In the genomic region with DNA sequence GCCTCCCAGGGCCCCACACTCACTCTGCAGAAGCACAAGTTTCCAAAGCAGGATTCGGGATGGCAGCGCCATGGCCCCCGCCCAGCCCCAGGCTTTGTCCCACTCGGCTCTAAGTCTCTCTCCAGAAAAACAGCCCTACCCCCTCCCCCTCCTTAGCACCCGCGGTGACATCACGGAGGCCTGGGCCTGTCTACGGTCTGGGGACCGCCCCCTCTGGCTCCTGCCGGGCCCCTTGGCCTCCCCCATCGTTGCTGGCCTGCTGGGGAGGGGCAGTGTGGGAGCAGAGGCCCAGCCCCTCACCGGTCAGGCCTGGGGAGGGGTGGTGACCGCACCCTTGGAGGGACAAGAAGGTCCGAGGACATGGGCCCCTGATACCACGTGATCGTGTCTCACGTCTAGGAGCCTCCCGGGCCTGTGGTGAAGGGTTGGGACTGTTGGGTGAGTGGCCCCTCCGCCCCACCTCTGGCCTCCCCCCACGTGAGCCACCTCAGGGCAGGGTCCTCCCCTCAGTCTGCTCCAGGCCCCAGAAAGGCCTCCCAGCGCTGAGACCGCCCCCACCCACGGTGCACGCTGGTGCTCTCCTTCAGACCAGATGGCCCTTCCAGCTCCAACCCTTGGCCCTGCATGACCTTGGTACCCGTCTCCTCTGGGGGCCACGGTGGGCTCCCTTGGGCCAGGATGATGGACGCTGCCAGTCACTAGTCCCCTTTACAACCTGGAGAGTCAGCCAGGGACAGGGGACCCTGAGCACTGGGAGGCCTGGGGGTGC, we compare ENCODE assay signal across 9 cellular contexts. TPM values are rescaled to one million over a fixed set of nuclear protein-coding genes. Genes with fewer than 3 reads are reported as not detected.
A peak's percentile ranks its signal among the peaks of the same experiment; 100 is the strongest.
DNase-seq lines count a peak whose midpoint lies in the region; ATAC-seq and TF ChIP-seq lines count a peak whose summit lies in the region.
"Had no signal": no experiment of that assay in that cellular context is flagged by ENCODE, and none has a peak within 500 bp of the region (broad histone marks: within the 10 kb centered on the region; RNA-seq: fewer than 3 reads in every experiment).

A gene with protein sequence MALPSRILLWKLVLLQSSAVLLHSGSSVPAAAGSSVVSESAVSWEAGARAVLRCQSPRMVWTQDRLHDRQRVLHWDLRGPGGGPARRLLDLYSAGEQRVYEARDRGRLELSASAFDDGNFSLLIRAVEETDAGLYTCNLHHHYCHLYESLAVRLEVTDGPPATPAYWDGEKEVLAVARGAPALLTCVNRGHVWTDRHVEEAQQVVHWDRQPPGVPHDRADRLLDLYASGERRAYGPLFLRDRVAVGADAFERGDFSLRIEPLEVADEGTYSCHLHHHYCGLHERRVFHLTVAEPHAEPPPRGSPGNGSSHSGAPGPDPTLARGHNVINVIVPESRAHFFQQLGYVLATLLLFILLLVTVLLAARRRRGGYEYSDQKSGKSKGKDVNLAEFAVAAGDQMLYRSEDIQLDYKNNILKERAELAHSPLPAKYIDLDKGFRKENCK (minus strand): TSS at position 123 of the 769 bp plus-strand sequence. CDS start 51 bp downstream, at position 72.

- TF ChIP-seq POLR2A in gastrocnemius medialis (IDR thresholded peaks at IDR 0.05): peak; percentile 12 to 37

- H3K27me3 ChIP-seq in iPS DF 6.9 (ENCODE audit: control insufficient read depth, insufficient read depth, low read length): peaks cover 3% of the 10 kb centered on the region; the same call in 1 of the 2 replicates
- H3K27me3 ChIP-seq in gastrocnemius medialis: peaks cover 29 to 46% (median 42%) of the 10 kb centered on the region in 3 donors
- H3K27me3 ChIP-seq in HAP-1 (ENCODE audit: low read depth): peaks cover 13% of the 10 kb centered on the region

- H3K4me3 ChIP-seq in iPS DF 6.9 (ENCODE audit: low read length) (peak within 1 kb of the TSS; percentile 43; the same call in 1 of the 2 replicates), gastrocnemius medialis (peak within 1 kb of the TSS; percentile 32 to 54 (median 50)), HAP-1 (no peak within 1 kb of the TSS)

- WGBS in iPS DF 6.9 (ENCODE audit: insufficient coverage, insufficient read length): no CpG with 5 or more reads among the region's 27 CpGs

- no peak within 1 kb of the TSS for H3K4me3 Mint-ChIP-seq in activated naive CD8-positive, alpha-beta T cell treated with anti-CD3 and anti-CD28 coated beads, Interleukin-2, amount 50 U/mL, for 24 hours
- H3K4me3 Mint-ChIP-seq: central memory CD8-positive, alpha-beta T cell had no signal

- intact Hi-C loops in gastrocnemius medialis (cut with DNase I; ENCODE audit: low total_unique reads): no loop called here

- no peaks in the 10 kb centered on the region for H3K9me3 Mint-ChIP-seq in activated naive CD8-positive, alpha-beta T cell treated with anti-CD3 and anti-CD28 coated beads, Interleukin-2, amount 50 U/mL, for 24 hours
- H3K9me3 Mint-ChIP-seq: central memory CD8-positive, alpha-beta T cell had no signal

- H3K4me1 ChIP-seq in iPS DF 6.9 (ENCODE audit: control insufficient read depth, insufficient read depth, low read length) (peaks cover 16% of the 10 kb centered on the region), gastrocnemius medialis (peaks cover 9 to 44% of the 10 kb centered on the region in 2 donors), HAP-1 (peaks cover 6% of the 10 kb centered on the region)

- peaks cover 11% of the 10 kb centered on the region for H3K27me3 Mint-ChIP-seq in activated naive CD8-positive, alpha-beta T cell treated with anti-CD3 and anti-CD28 coated beads, Interleukin-2, amount 50 U/mL, for 24 hours

- H3K27ac ChIP-seq in iPS DF 6.9 (ENCODE audit: low read length) (no peak within 1 kb of the TSS), gastrocnemius medialis (peak within 1 kb of the TSS; percentile 65 to 80 (median 72))

- no peak for TF ChIP-seq CTCF in gastrocnemius medialis (IDR thresholded peaks at IDR 0.05 in 4 of 5, conservative IDR thresholded peaks at IDR 0.05 in 1 of 5)

- in situ Hi-C loops in gastrocnemius medialis (cut with MboI; ENCODE audit: low sequenced_read_pairs in 4 of 4) (no loop called here), HAP-1 (cut with MboI; ENCODE audit: low sequenced_read_pairs) (no loop called here)

- H3K9me3 ChIP-seq in iPS DF 6.9 (ENCODE audit: control insufficient read depth, insufficient read depth, low read length) (no peaks in the 10 kb centered on the region), gastrocnemius medialis (no peaks in the 10 kb centered on the region), HAP-1 (no peaks in the 10 kb centered on the region)

- H3K27ac Mint-ChIP-seq in activated naive CD8-positive, alpha-beta T cell treated with anti-CD3 and anti-CD28 coated beads, Interleukin-2, amount 50 U/mL, for 24 hours: no peak within 1 kb of the TSS

- no peaks in the 10 kb centered on the region for H3K36me3 Mint-ChIP-seq in activated naive CD8-positive, alpha-beta T cell treated with anti-CD3 and anti-CD28 coated beads, Interleukin-2, amount 50 U/mL, for 24 hours (ENCODE audit: low read depth)

- peaks cover 14% of the 10 kb centered on the region for H3K4me1 Mint-ChIP-seq in activated naive CD8-positive, alpha-beta T cell treated with anti-CD3 and anti-CD28 coated beads, Interleukin-2, amount 50 U/mL, for 24 hours

- ATAC-seq in activated naive CD8-positive, alpha-beta T cell treated with anti-CD3 and anti-CD28 coated beads, Interleukin-2, amount 50 U/mL, for 24 hours: peak; percentile 33
- ATAC-seq in gastrocnemius medialis: peak; percentile 34 to 43
- ATAC-seq in GM18909 (IDR thresholded peaks at IDR 0.05; ENCODE audit: poor library complexity, unreplicated experiment): no peak

- H3K36me3 ChIP-seq in iPS DF 6.9 (ENCODE audit: control insufficient read depth, insufficient read depth, low read length): peaks cover 4% of the 10 kb centered on the region; the same call in 1 of the 2 replicates
- no peaks in the 10 kb centered on the region for H3K36me3 ChIP-seq in gastrocnemius medialis
- no peaks in the 10 kb centered on the region for H3K36me3 ChIP-seq in HAP-1 (replicated peaks)

- DNase-seq in GM04504 (ENCODE audit: low read depth): peak; percentile 84
- DNase-seq in activated naive CD8-positive, alpha-beta T cell treated with anti-CD3 and anti-CD28 coated beads, Interleukin-2, amount 50 U/mL, for 24 hours: no peak
- DNase-seq in iPS DF 6.9 (ENCODE audit: low read depth, low spot score): no peak
- DNase-seq in gastrocnemius medialis: peak in 1 of 2 donors; percentile 70
- no peak for DNase-seq in HAP-1 (ENCODE audit: low spot score in 2 of 2)
- DNase-seq in central memory CD4-positive, alpha-beta T cell: no peak
- DNase-seq in DMS79 (lab: John Stamatoyannopoulos, UW): no peak

RNA-seq across cellular contexts. Expression of the gene that starts here (rescaled TPM):
- total RNA-seq in gastrocnemius medialis: 10 to 100 TPM; 13.9 to 41.9 (median 34.2) TPM
